Comparison of ENCODE assay signal across 2 cellular contexts in genomic region chr6:166906376-166907044, GRCh38.
TF ChIP-seq lines count a peak whose summit lies in the region.

No MANE protein-coding gene starts in this region.

TF ChIP-seq in HEK293T, 16 proteins besides CTCF, POLR2A, EP300 and RAD21:
- TF ChIP-seq ZNF384 (IDR thresholded peaks at IDR 0.05) (no peak), SP1 (IDR thresholded peaks at IDR 0.05) (no peak), NFRKB (IDR thresholded peaks at IDR 0.05) (no peak), HDGF (IDR thresholded peaks at IDR 0.05; ENCODE audit: borderline replicate concordance) (no peak), ELF4 (IDR thresholded peaks at IDR 0.05) (no peak), LEF1 (IDR thresholded peaks at IDR 0.05; ENCODE audit: borderline replicate concordance) (no peak), FOXK2 (IDR thresholded peaks at IDR 0.05) (no peak), FOXA1 (IDR thresholded peaks at IDR 0.05) (no peak), ARNT (IDR thresholded peaks at IDR 0.05) (no peak), FOXM1 (IDR thresholded peaks at IDR 0.05; ENCODE audit: borderline replicate concordance) (no peak), TARDBP (IDR thresholded peaks at IDR 0.05) (no peak), SUZ12 (IDR thresholded peaks at IDR 0.05) (no peak), CTBP1 (IDR thresholded peaks at IDR 0.05; ENCODE audit: borderline replicate concordance) (no peak), BHLHE40 (IDR thresholded peaks at IDR 0.05; ENCODE audit: borderline replicate concordance) (no peak)

TF ChIP-seq in H1, 55 proteins besides CTCF, POLR2A, EP300 and RAD21:
- TF ChIP-seq TAF1 (IDR thresholded peaks at IDR 0.05; ENCODE audit: low read depth, low read length) = no peak
- no peak for TF ChIP-seq SIN3A (conservative IDR thresholded peaks at IDR 0.05 in 1 of 2, IDR thresholded peaks at IDR 0.05 in 1 of 2; ENCODE audit: low read depth in 1 of 2, low read length in 2 of 2)
- TF ChIP-seq SP2 (IDR thresholded peaks at IDR 0.05; ENCODE audit: low read length) = no peak
- no peak for TF ChIP-seq EGR1 (IDR thresholded peaks at IDR 0.05; ENCODE audit: borderline replicate concordance, low read depth, low read length)
